10 cellular contexts compared by ENCODE assay signal in genomic region chr20:63177785-63178444, GRCh38. TPM values are rescaled to one million over a fixed set of nuclear protein-coding genes. Genes with fewer than 3 reads are reported as not detected.
A peak's percentile ranks its signal among the peaks of the same experiment; 100 is the strongest.
DNase-seq lines count a peak whose midpoint lies in the region; TF ChIP-seq lines count a peak whose summit lies in the region.
"Had no signal": no experiment of that assay in that cellular context is flagged by ENCODE, and none has a peak within 500 bp of the region (broad histone marks: within the 10 kb centered on the region; RNA-seq: fewer than 3 reads in every experiment).

No MANE protein-coding gene starts in this region.

- H3K9me3 ChIP-seq in mesodermal cell (ENCODE audit: control insufficient read depth, low read length), result no peaks in the 10 kb centered on the region
- H3K9me3 ChIP-seq: prostate gland had no signal

- DNase-seq in stimulated activated CD4-positive, alpha-beta T cell treated with anti-CD3 and anti-CD28 coated beads, Interleukin-15, amount 100 ng/mL, for 24 hours, result peak; percentile 21
- DNase-seq in stimulated activated CD4-positive, alpha-beta T cell treated with anti-CD3 and anti-CD28 coated beads, Interleukin-4, amount 100 ng/mL, for 24 hours, result no peak
- DNase-seq in type B pancreatic cell (ENCODE audit: extremely low spot score, unreplicated experiment) (no peak), kidney tubule cell (ENCODE audit: low spot score) (no peak), Ammon's horn (ENCODE audit: low spot score) (no peak), SIG-M5 (lab: John Stamatoyannopoulos, UW) (no peak)
- DNase-seq: NCI-H774 had no signal

- H3K27ac Mint-ChIP-seq in brain (peak overlapping the region in 4 of 5 experiments; percentile 87 to 97 (median 95)), type B pancreatic cell (no peak overlapping the region)

- peaks cover 11% of the 10 kb centered on the region for H3K4me1 ChIP-seq in mesodermal cell (ENCODE audit: control insufficient read depth, insufficient read depth, low read length, poor library complexity, severe bottlenecking)

- peak overlapping the region; percentile 88 to 94 (median 91) for H3K4me3 Mint-ChIP-seq in brain
- H3K4me3 Mint-ChIP-seq in type B pancreatic cell, result peak overlapping the region; percentile 78

- H3K4me3 ChIP-seq in mesodermal cell (ENCODE audit: extremely low read depth, insufficient read depth, low read length, poor library complexity, severe bottlenecking), result peak overlapping the region; percentile 19

- TF ChIP-seq CTCF in brain (conservative IDR thresholded peaks at IDR 0.05) (no peak), type B pancreatic cell (conservative IDR thresholded peaks at IDR 0.05) (no peak)

- H3K9me3 Mint-ChIP-seq in brain, result peaks cover 0 to 5% (median 0%) of the 10 kb centered on the region in 5 experiments
- no peaks in the 10 kb centered on the region for H3K9me3 Mint-ChIP-seq in type B pancreatic cell

- H3K27me3 Mint-ChIP-seq in brain (peaks cover 31% of the 10 kb centered on the region), type B pancreatic cell (peaks cover 74% of the 10 kb centered on the region)

- H3K4me1 Mint-ChIP-seq in brain (peaks cover 55% of the 10 kb centered on the region), type B pancreatic cell (ENCODE audit: unreplicated experiment) (peaks cover 8% of the 10 kb centered on the region)

- no peaks in the 10 kb centered on the region for H3K36me3 Mint-ChIP-seq in brain
- no peaks in the 10 kb centered on the region for H3K36me3 Mint-ChIP-seq in type B pancreatic cell

- WGBS in mesodermal cell (ENCODE audit: insufficient coverage in 2 of 2), 2 experiments, result 1% methylated on average over 56 to 73 of the region's 89 CpGs

- H3K27ac ChIP-seq in mesodermal cell (ENCODE audit: low read depth, low read length, severe bottlenecking), result no peak overlapping the region
- H3K27ac ChIP-seq: prostate gland had no signal

- H3K36me3 ChIP-seq in mesodermal cell (ENCODE audit: control insufficient read depth, insufficient read depth, low read length), result no peaks in the 10 kb centered on the region
- H3K36me3 ChIP-seq: prostate gland had no signal

RNA-seq across cellular contexts. Expression of gene YTHDF1, which starts 38.0 kb away (rescaled TPM):
- 41.3 TPM for polyA plus RNA-seq in brain (ENCODE audit: insufficient read depth, low read depth, low replicate concordance)
- polyA plus RNA-seq in mesodermal cell (2013, experiment 1 of 2), result 36.3 TPM
- polyA plus RNA-seq in mesodermal cell (2013, experiment 2 of 2), result 29.8 TPM
- total RNA-seq in type B pancreatic cell (ENCODE audit: low replicate concordance), result 50.4 and 55.6 TPM in 2 replicates

RNA-seq across cellular contexts. Expression of gene BIRC7, which starts 57.8 kb away (rescaled TPM):
- not detected for polyA plus RNA-seq in brain (ENCODE audit: insufficient read depth, low read depth, low replicate concordance)
- 1.00 TPM for polyA plus RNA-seq in mesodermal cell (2013, experiment 1 of 2)
- polyA plus RNA-seq in mesodermal cell (2013, experiment 2 of 2), result 0.96 TPM
- 1.2 TPM in 1 of 2 replicates, not detected in the other for total RNA-seq in type B pancreatic cell (ENCODE audit: low replicate concordance)
- total RNA-seq: prostate gland had no signal
